In the genomic region with DNA sequence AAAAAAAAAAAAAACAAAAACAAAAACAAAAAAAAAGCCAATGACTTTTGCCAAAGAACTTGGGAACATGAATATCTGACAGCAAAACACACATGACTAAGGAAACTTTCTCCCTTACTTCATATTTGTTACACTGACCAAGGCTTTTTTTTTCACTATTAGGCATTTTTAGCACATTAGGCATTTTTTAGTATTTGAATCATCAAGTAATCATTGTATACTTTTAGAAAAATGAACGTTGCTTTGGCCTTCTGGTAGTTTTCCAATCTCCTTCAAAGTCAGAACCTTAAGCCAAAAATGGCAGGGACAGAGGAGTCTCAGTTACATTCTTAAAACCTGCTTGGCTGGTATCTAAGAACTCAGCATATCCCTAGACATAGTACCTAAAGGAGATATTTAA, we compare ENCODE assay signal across 1 cellular context.
TF ChIP-seq lines count a peak whose summit lies in the region.

No MANE protein-coding gene starts in this region.

TF ChIP-seq in liver, 16 proteins besides CTCF, POLR2A, EP300 and RAD21 (continued from another document):
- TF ChIP-seq ATF3 (IDR thresholded peaks at IDR 0.05): no peak
TF ChIP-seq in liver: peak in this region for 0.
